ENCODE assay signal across 23 cellular contexts in the genomic region with DNA sequence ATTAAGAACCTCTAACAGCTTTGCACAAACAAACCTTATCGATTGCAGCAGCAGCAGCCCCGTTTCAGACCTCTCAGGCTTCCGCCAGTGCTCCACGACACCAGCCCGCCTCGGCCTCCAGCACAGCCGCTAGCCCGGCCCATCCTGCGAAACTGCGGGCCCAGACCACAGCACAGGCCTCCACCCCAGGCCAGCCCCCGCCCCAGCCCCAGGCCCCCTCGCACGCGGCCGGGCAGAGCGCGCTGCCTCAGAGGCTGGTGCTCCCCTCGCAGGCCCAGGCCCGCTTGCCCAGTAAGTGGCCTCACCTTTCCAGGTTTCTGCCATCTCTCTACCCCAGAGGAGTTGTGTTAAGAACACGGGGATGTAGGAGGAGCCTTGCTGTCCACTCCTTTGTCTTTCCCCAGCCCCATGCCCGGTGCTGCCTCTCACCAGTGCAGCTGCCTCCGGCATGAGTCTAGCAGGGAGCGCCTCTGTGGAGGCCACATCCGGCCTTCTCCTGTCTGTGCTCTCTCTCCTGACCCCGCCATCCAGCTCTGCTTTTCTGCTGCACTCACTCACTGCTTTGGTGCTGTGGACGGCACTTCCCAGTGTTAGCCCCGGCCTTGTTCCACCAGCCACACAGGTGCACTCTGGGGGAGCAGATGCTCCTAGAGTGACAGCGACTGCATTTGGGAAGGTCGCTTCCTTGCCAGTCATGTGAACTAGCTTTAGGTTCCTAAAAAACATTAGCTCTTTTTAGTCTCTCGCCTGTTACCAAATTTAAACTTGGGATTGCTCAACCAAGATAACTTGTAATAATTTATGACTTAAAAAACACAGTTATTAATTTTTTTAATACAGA.
DNase-seq lines count a peak whose midpoint lies in the region; ATAC-seq, FAIRE-seq and TF ChIP-seq lines count a peak whose summit lies in the region.
"Had no signal": no experiment of that assay in that cellular context is flagged by ENCODE, and none has a peak within 500 bp of the region (broad histone marks: within the 10 kb centered on the region; RNA-seq: fewer than 3 reads in every experiment).

No MANE protein-coding gene starts in this region.

- no peak for FAIRE-seq in kidney (lab: Jason Lieb, UNC)
- FAIRE-seq: RCC 7860 had no signal

- no peaks in the 10 kb centered on the region for H3K9me3 Mint-ChIP-seq in activated naive CD8-positive, alpha-beta T cell treated with anti-CD3 and anti-CD28 coated beads, Interleukin-2, amount 10 ng/mL, durations not matched to agents 7 days and 5 days
- no peaks in the 10 kb centered on the region for H3K9me3 Mint-ChIP-seq in activated naive CD8-positive, alpha-beta T cell treated with anti-CD3 and anti-CD28 coated beads for 36 hours
- no peaks in the 10 kb centered on the region for H3K9me3 Mint-ChIP-seq in stimulated activated memory B cell treated with anti-CD40 and anti-IgM and Interleukin-4, amounts not matched to agents 10 μg/mL and 1 μg/mL and 100 μg/mL, for 72 hours
- H3K9me3 Mint-ChIP-seq: CD8-positive, alpha-beta memory T cell; IgD-negative memory B cell; memory B cell; stimulated activated naive CD8-positive, alpha-beta T cell treated with anti-CD3 and anti-CD28 coated beads, Interleukin-15, Interleukin-2, amounts not matched to agents 100 ng/mL and 50 ng/mL, for 24 hours had no signal

- ATAC-seq in activated naive CD8-positive, alpha-beta T cell treated with anti-CD3 and anti-CD28 coated beads, Interleukin-2, amount 10 ng/mL, durations not matched to agents 7 days and 5 days (ENCODE audit: low read depth) = no peak
- ATAC-seq in stimulated activated memory B cell treated with anti-CD40 and anti-IgM and Interleukin-4, amounts not matched to agents 10 μg/mL and 1 μg/mL and 100 μg/mL, for 72 hours = no peak
- ATAC-seq: left cardiac atrium had no signal

- H3K4me1 Mint-ChIP-seq in activated naive CD8-positive, alpha-beta T cell treated with anti-CD3 and anti-CD28 coated beads, Interleukin-2, amount 10 ng/mL, durations not matched to agents 7 days and 5 days = no peaks in the 10 kb centered on the region
- no peaks in the 10 kb centered on the region for H3K4me1 Mint-ChIP-seq in activated naive CD8-positive, alpha-beta T cell treated with anti-CD3 and anti-CD28 coated beads for 36 hours
- no peaks in the 10 kb centered on the region for H3K4me1 Mint-ChIP-seq in stimulated activated memory B cell treated with anti-CD40 and anti-IgM and Interleukin-4, amounts not matched to agents 10 μg/mL and 1 μg/mL and 100 μg/mL, for 72 hours
- H3K4me1 Mint-ChIP-seq: CD8-positive, alpha-beta memory T cell had no signal

- H3K27ac ChIP-seq in adrenal gland (peak overlapping the region in 3 of 5 donors; percentile 14 to 70 (median 65)), kidney (ENCODE audit: low read depth in 2 of 2, low read length in 2 of 2) (no peak overlapping the region), mammary epithelial cell (ENCODE audit: insufficient read depth, low read depth, low read length) (no peak overlapping the region)
- H3K27ac ChIP-seq: testis had no signal

- no peak for TF ChIP-seq POLR2A in adrenal gland (IDR thresholded peaks at IDR 0.05)

- no TSS peak for BruUV-seq in mammary epithelial cell (replicated peaks; lab: Mats Ljungman, UMichigan)

- H3K27me3 ChIP-seq in adrenal gland (no peaks in the 10 kb centered on the region), mammary epithelial cell (ENCODE audit: insufficient read depth, low read length) (no peaks in the 10 kb centered on the region)
- H3K27me3 ChIP-seq: BE2C, testis had no signal

- no peak overlapping the region for H2AFZ ChIP-seq in mammary epithelial cell (ENCODE audit: low read depth, low read length)

- TF ChIP-seq CTCF in adrenal gland (IDR thresholded peaks at IDR 0.05) (no peak), kidney (IDR thresholded peaks at IDR 0.05; ENCODE audit: borderline replicate concordance, extremely low read depth, insufficient read depth) (no peak), mammary epithelial cell (conservative IDR thresholded peaks at IDR 0.05 in 1 of 2, IDR thresholded peaks at IDR 0.05 in 1 of 2; ENCODE audit: extremely low read depth in 1 of 2, insufficient read depth in 1 of 2, low read depth in 1 of 2, low read length in 2 of 2) (no peak)

- intact Hi-C loops in adrenal gland (cut with DNase I) = no loop called here
- intact Hi-C loops in kidney (cut with DNase I) = no loop called here
- intact Hi-C loops in mammary epithelial cell (cut with micrococcal nuclease) = no loop called here

- H3K4me3 Mint-ChIP-seq in activated naive CD8-positive, alpha-beta T cell treated with anti-CD3 and anti-CD28 coated beads, Interleukin-2, amount 10 ng/mL, durations not matched to agents 7 days and 5 days = no peak overlapping the region
- H3K4me3 Mint-ChIP-seq in activated naive CD8-positive, alpha-beta T cell treated with anti-CD3 and anti-CD28 coated beads for 36 hours = no peak overlapping the region
- H3K4me3 Mint-ChIP-seq in stimulated activated memory B cell treated with anti-CD40 and anti-IgM and Interleukin-4, amounts not matched to agents 10 μg/mL and 1 μg/mL and 100 μg/mL, for 72 hours = no peak overlapping the region
- H3K4me3 Mint-ChIP-seq: activated naive CD8-positive, alpha-beta T cell; CD8-positive, alpha-beta memory T cell; IgD-negative memory B cell; memory B cell; stimulated activated naive CD8-positive, alpha-beta T cell treated with anti-CD3 and anti-CD28 coated beads, Interleukin-15, Interleukin-2, amounts not matched to agents 100 ng/mL and 50 ng/mL, for 24 hours had no signal

- in situ Hi-C loops in mammary epithelial cell (cut with MboI; ENCODE audit: low sequenced_read_pairs in 2 of 2) = no loop called here

- peaks cover 15% of the 10 kb centered on the region for H3K36me3 Mint-ChIP-seq in activated naive CD8-positive, alpha-beta T cell treated with anti-CD3 and anti-CD28 coated beads, Interleukin-2, amount 10 ng/mL, durations not matched to agents 7 days and 5 days
- H3K36me3 Mint-ChIP-seq in activated naive CD8-positive, alpha-beta T cell treated with anti-CD3 and anti-CD28 coated beads for 36 hours = peaks cover 20% of the 10 kb centered on the region
- peaks cover 78% of the 10 kb centered on the region for H3K36me3 Mint-ChIP-seq in stimulated activated memory B cell treated with anti-CD40 and anti-IgM and Interleukin-4, amounts not matched to agents 10 μg/mL and 1 μg/mL and 100 μg/mL, for 72 hours

- H3K4me3 ChIP-seq in adrenal gland = no peak overlapping the region
- H3K4me3 ChIP-seq in kidney (ENCODE audit: low read length in 2 of 2) = no peak overlapping the region
- H3K4me3 ChIP-seq in mammary epithelial cell (replicated peaks in 1 of 3; ENCODE audit: insufficient read depth in 1 of 3, low read depth in 2 of 3, low read length in 3 of 3) = no peak overlapping the region
- H3K4me3 ChIP-seq: testis had no signal

- H3K27ac Mint-ChIP-seq in activated naive CD8-positive, alpha-beta T cell treated with anti-CD3 and anti-CD28 coated beads, Interleukin-2, amount 10 ng/mL, durations not matched to agents 7 days and 5 days = no peak overlapping the region
- no peak overlapping the region for H3K27ac Mint-ChIP-seq in activated naive CD8-positive, alpha-beta T cell treated with anti-CD3 and anti-CD28 coated beads for 36 hours
- no peak overlapping the region for H3K27ac Mint-ChIP-seq in stimulated activated memory B cell treated with anti-CD40 and anti-IgM and Interleukin-4, amounts not matched to agents 10 μg/mL and 1 μg/mL and 100 μg/mL, for 72 hours
- H3K27ac Mint-ChIP-seq: IgD-negative memory B cell; memory B cell; stimulated activated naive CD8-positive, alpha-beta T cell treated with anti-CD3 and anti-CD28 coated beads, Interleukin-15, Interleukin-2, amounts not matched to agents 100 ng/mL and 50 ng/mL, for 24 hours had no signal

- 83 to 85% (median 84%) methylated on average over 29 to 30 of the region's 30 CpGs for WGBS in adrenal gland, 4 donors
- 97% methylated on average over 18 of the region's 30 CpGs for WGBS in mammary epithelial cell (ENCODE audit: low coverage, missing lambda C conversion rate)

- H3K9me3 ChIP-seq in adrenal gland (replicated peaks in 1 of 3) = no peaks in the 10 kb centered on the region
- no peaks in the 10 kb centered on the region for H3K9me3 ChIP-seq in kidney (ENCODE audit: control insufficient read depth in 1 of 2, low read length in 2 of 2)
- H3K9me3 ChIP-seq in mammary epithelial cell (replicated peaks; ENCODE audit: insufficient read depth, low read length) = no peaks in the 10 kb centered on the region
- H3K9me3 ChIP-seq: BE2C, testis had no signal

- H3K27me3 Mint-ChIP-seq in activated naive CD8-positive, alpha-beta T cell treated with anti-CD3 and anti-CD28 coated beads, Interleukin-2, amount 10 ng/mL, durations not matched to agents 7 days and 5 days = no peaks in the 10 kb centered on the region
- no peaks in the 10 kb centered on the region for H3K27me3 Mint-ChIP-seq in activated naive CD8-positive, alpha-beta T cell treated with anti-CD3 and anti-CD28 coated beads for 36 hours
- no peaks in the 10 kb centered on the region for H3K27me3 Mint-ChIP-seq in stimulated activated memory B cell treated with anti-CD40 and anti-IgM and Interleukin-4, amounts not matched to agents 10 μg/mL and 1 μg/mL and 100 μg/mL, for 72 hours
- H3K27me3 Mint-ChIP-seq: activated naive CD8-positive, alpha-beta T cell; IgD-negative memory B cell; memory B cell; stimulated activated naive CD8-positive, alpha-beta T cell treated with anti-CD3 and anti-CD28 coated beads, Interleukin-15, Interleukin-2, amounts not matched to agents 100 ng/mL and 50 ng/mL, for 24 hours had no signal

- DNase-seq in activated naive CD8-positive, alpha-beta T cell treated with anti-CD3 and anti-CD28 coated beads, Interleukin-2, amount 10 ng/mL, durations not matched to agents 7 days and 5 days = peak; percentile 23
- no peak for DNase-seq in activated naive CD8-positive, alpha-beta T cell treated with anti-CD3 and anti-CD28 coated beads for 36 hours
- peak in 4 of 7 donors; percentile 30 to 56 (median 50) for DNase-seq in adrenal gland
- DNase-seq in kidney = peak; percentile 84
- no peak for DNase-seq in mammary epithelial cell
- no peak for DNase-seq in DMS114 treated with DMSO at 0.1 percent for 48 hours (lab: John Stamatoyannopoulos, UW; ENCODE audit: unreplicated experiment)
- DNase-seq: activated CD4-positive, alpha-beta T cell treated with anti-CD3 and anti-CD28 coated beads for 48 hours; BE2C; CD8-positive, alpha-beta memory T cell; hypothalamus; left cardiac atrium; NCI-H187; NCI-H526; retina; stimulated activated CD4-positive, alpha-beta T cell treated with anti-CD3 and anti-CD28 coated beads, Interleukin-2, amount 100 ng/mL, for 24 hours; SW 1271; testis had no signal

- H3K36me3 ChIP-seq in adrenal gland (replicated peaks in 1 of 2) (peaks cover 0 to 91% of the 10 kb centered on the region in 2 donors), kidney (ENCODE audit: control insufficient read depth in 1 of 2, insufficient read depth in 2 of 2, low read length in 2 of 2) (peaks cover 42 to 65% of the 10 kb centered on the region in 2 donors), mammary epithelial cell (ENCODE audit: insufficient read depth, low read length) (peaks cover 24% of the 10 kb centered on the region)

- POLR2A ChIA-PET in activated naive CD8-positive, alpha-beta T cell treated with anti-CD3 and anti-CD28 coated beads, Interleukin-2, amount 10 ng/mL, durations not matched to agents 7 days and 5 days (lab: Charles Lee) = no interaction called here

- no peak overlapping the region for H3K4me2 ChIP-seq in mammary epithelial cell (ENCODE audit: insufficient read depth, low read depth, low read length)

- CTCF ChIA-PET in mammary epithelial cell (lab: Charles Lee; ENCODE audit: low non-redundant PET) = no interaction called here

- dilution Hi-C loops in mammary epithelial cell (cut with HindIII; ENCODE audit: low sequenced_read_pairs) = loop anchor here (5.0 kb wide), 1 partner anchor 34 kb away; no protein-coding TSS in a partner anchor

- no peaks in the 10 kb centered on the region for H3K79me2 ChIP-seq in mammary epithelial cell (ENCODE audit: insufficient read depth, low read length)

- no peaks in the 10 kb centered on the region for H4K20me1 ChIP-seq in mammary epithelial cell (ENCODE audit: insufficient read depth, low read length)

- H3K9ac ChIP-seq in kidney (ENCODE audit: low read length in 2 of 2) (no peak overlapping the region), mammary epithelial cell (ENCODE audit: insufficient read depth, low read length) (no peak overlapping the region)

- H3K4me1 ChIP-seq in adrenal gland (replicated peaks in 1 of 2) (peaks cover 0 to 18% of the 10 kb centered on the region in 2 donors), kidney (ENCODE audit: control insufficient read depth in 1 of 2, insufficient read depth in 1 of 2, low read depth in 1 of 2, low read length in 2 of 2) (no peaks in the 10 kb centered on the region), mammary epithelial cell (ENCODE audit: insufficient read depth, low read length) (no peaks in the 10 kb centered on the region)
- H3K4me1 ChIP-seq: BE2C, testis had no signal

Comparison
In these comparisons a context has a peak if more than half of its experiments do, and no peak if none do; other contexts are left out.
1. DNase-seq: peak in activated naive CD8-positive, alpha-beta T cell treated with anti-CD3 and anti-CD28 coated beads, Interleukin-2, amount 10 ng/mL, durations not matched to agents 7 days and 5 days (single experiment), adrenal gland (4 of 7) and kidney (single experiment); none in activated naive CD8-positive, alpha-beta T cell treated with anti-CD3 and anti-CD28 coated beads for 36 hours (single experiment), mammary epithelial cell (single experiment) and DMS114 treated with DMSO at 0.1 percent for 48 hours (single experiment).
2. H3K27ac ChIP-seq: peak in adrenal gland (3 of 5); none in kidney (0 of 2) and mammary epithelial cell (single experiment).